In genomic region chr13:80499536-80500280, GRCh38 we compare ENCODE assay signal across 22 cellular contexts.
"Had no signal": no experiment of that assay in that cellular context is flagged by ENCODE, and none has a peak within 500 bp of the region (broad histone marks: within the 10 kb centered on the region; RNA-seq: fewer than 3 reads in every experiment).

No MANE protein-coding gene starts in this region.

- H3K4me2 ChIP-seq: hepatocyte, neural progenitor cell had no signal

- H3K4me3 ChIP-seq: colonic mucosa, hepatocyte, neural progenitor cell, psoas muscle, skin epidermis, testis, tibial nerve, upper lobe of right lung had no signal

- H3K79me2 ChIP-seq: hepatocyte had no signal

- DNase-seq: cerebellar nuclear complex; colonic mucosa; effector CD4-positive, alpha-beta T cell; endodermal cell; erythroblast; foreskin keratinocyte; left colon; mammary epithelial cell; psoas muscle; retina; stimulated activated CD4-positive, alpha-beta T cell treated with anti-CD3 and anti-CD28 coated beads, Interleukin-2, amount 100 ng/mL, for 24 hours; stimulated activated CD4-positive, alpha-beta T cell treated with anti-CD3 and anti-CD28 coated beads, Interleukin-4, amount 100 ng/mL, for 4 hours; stimulated activated naive B cell treated with anti-CD40 and anti-IgM and Interleukin-4, amounts not matched to agents 10 μg/mL and 1 μg/mL and 100 μg/mL, for 72 hours; stimulated activated naive CD8-positive, alpha-beta T cell treated with anti-CD3 and anti-CD28 coated beads, Interleukin-15, amount 100 ng/mL, for 72 hours; testis; upper lobe of right lung had no signal

- H3K9ac ChIP-seq: neural progenitor cell had no signal

- H2AFZ ChIP-seq: hepatocyte, neural progenitor cell had no signal

- H3K27me3 ChIP-seq: colonic mucosa, foreskin keratinocyte, hepatocyte, neural progenitor cell, testis, tibial nerve, upper lobe of right lung had no signal

- H3K27ac ChIP-seq: colonic mucosa, foreskin keratinocyte, hepatocyte, neural progenitor cell, psoas muscle, skin epidermis, testis, upper lobe of right lung had no signal

- H3K36me3 ChIP-seq: colonic mucosa, neural progenitor cell, tibial nerve, upper lobe of right lung had no signal

- H3K4me1 ChIP-seq: colonic mucosa, foreskin keratinocyte, neural progenitor cell, psoas muscle, testis, tibial nerve, upper lobe of right lung had no signal

- H3K9me3 ChIP-seq: colonic mucosa, psoas muscle, testis, tibial nerve, upper lobe of right lung had no signal

- ATAC-seq: foreskin keratinocyte; left colon; natural killer cell treated with Interleukin-12 subunit alpha and Interleukin-12 subunit beta and Interleukin-15 and Interleukin-18, amount 100 ng/mL, for 72 hours; psoas muscle; sciatic nerve; stimulated activated naive B cell treated with anti-CD40 and anti-IgM and Interleukin-4, amounts not matched to agents 10 μg/mL and 1 μg/mL and 100 μg/mL, for 72 hours; stimulated activated naive CD8-positive, alpha-beta T cell treated with anti-CD3 and anti-CD28 coated beads, Interleukin-15, amount 100 ng/mL, for 72 hours; upper lobe of right lung had no signal
